21 cellular contexts compared by ENCODE assay signal in the genomic region with DNA sequence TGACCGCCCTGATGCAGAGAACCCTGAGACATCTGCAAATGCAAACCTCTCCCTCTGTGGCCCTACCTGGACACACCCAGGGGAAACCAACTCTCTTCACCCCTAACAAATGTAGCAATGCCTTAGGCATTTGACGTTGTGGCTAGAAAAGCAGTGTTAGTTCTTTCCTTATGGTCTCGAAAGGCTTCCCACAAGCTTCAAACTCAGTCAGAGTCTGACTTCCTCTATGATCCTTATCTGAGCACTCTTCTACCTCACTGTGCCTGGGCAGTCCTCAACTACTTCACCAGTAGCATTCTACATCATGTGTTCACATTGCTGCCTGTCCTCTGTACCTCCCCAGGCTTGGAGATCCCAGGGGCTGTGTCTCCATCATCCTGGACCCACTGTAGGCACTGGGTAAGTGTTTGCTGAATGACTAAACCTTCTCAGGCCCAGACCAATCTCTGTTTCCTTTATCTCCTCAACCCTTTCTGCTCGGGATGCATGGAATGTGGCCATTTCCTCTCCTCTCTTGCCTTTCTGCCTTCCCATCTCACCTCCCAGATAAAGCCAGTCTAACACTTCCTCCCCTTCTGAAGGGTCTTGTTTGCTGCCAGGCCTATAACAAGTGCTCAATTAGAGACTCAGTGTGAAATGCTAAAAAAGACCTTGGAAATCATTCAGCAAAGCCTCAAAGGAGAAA.
"Had no signal": no experiment of that assay in that cellular context is flagged by ENCODE, and none has a peak within 500 bp of the region (broad histone marks: within the 10 kb centered on the region; RNA-seq: fewer than 3 reads in every experiment).

No MANE protein-coding gene starts in this region.

- H3K27ac ChIP-seq: coronary artery, hepatocyte, ovary, stomach, thoracic aorta, transverse colon had no signal

- H3K9me3 ChIP-seq: mucosa of descending colon, ovary, stomach, thoracic aorta, transverse colon had no signal

- H3K4me1 ChIP-seq: transverse colon had no signal

- H3K4me3 ChIP-seq: coronary artery, hepatocyte, lung, mucosa of descending colon, ovary, stomach, thoracic aorta, transverse colon had no signal

- H3K4me3 Mint-ChIP-seq: naive thymus-derived CD8-positive, alpha-beta T cell had no signal

- DNase-seq: effector CD4-positive, alpha-beta T cell; foreskin melanocyte; head of caudate nucleus; kidney; left colon; left ventricle myocardium superior; mesenchymal stem cell; mucosa of descending colon; naive thymus-derived CD8-positive, alpha-beta T cell; nucleus accumbens; ovary; right cardiac atrium; small intestine; stimulated activated CD4-positive, alpha-beta T cell treated with anti-CD3 and anti-CD28 coated beads, Interleukin-12 subunit alpha, Interleukin-12 subunit beta, amount 100 ng/mL, for 4 hours; stomach; substantia nigra; transverse colon had no signal

- ATAC-seq: left colon; left ventricle myocardium superior; mucosa of descending colon; naive thymus-derived CD8-positive, alpha-beta T cell; right cardiac atrium had no signal

- H3K36me3 ChIP-seq: ovary, transverse colon had no signal
